Comparison of ENCODE assay signal across 30 cellular contexts in genomic region chr9:14633906-14634565, GRCh38.
"Had no signal": no experiment of that assay in that cellular context is flagged by ENCODE, and none has a peak within 500 bp of the region (broad histone marks: within the 10 kb centered on the region; RNA-seq: fewer than 3 reads in every experiment).

No MANE protein-coding gene starts in this region.

- DNase-seq: activated CD4-positive, alpha-beta T cell treated with anti-CD3 and anti-CD28 coated beads for 48 hours; activated CD4-positive, alpha-beta T cell treated with anti-CD3 and anti-CD28 coated beads, Interleukin-2, amount 50 U/mL, for 48 hours; activated CD8-positive, alpha-beta memory T cell treated with anti-CD3 and anti-CD28 coated beads for 24 hours; activated effector memory CD4-positive, alpha-beta T cell treated with Interleukin-2 at 50 U/mL for 16 hours; activated naive CD4-positive, alpha-beta T cell treated with anti-CD3 and anti-CD28 coated beads for 36 hours; activated naive CD8-positive, alpha-beta T cell treated with anti-CD3 and anti-CD28 coated beads, Interleukin-2, amount 10 ng/mL, durations not matched to agents 7 days and 5 days; cortex of kidney; foreskin fibroblast; head of caudate nucleus; hippocampal formation; kidney glomerular epithelial cell; midbrain; naive thymus-derived CD4-positive, alpha-beta T cell; nucleus accumbens; right cardiac atrium; stimulated activated CD4-positive, alpha-beta T cell treated with anti-CD3 and anti-CD28 coated beads, Interleukin-2, amount 100 ng/mL, for 48 hours; substantia nigra; T-helper 9 cell; WERI-Rb-1 had no signal

- H3K27ac Mint-ChIP-seq: activated naive CD4-positive, alpha-beta T cell treated with anti-CD3 and anti-CD28 coated beads for 36 hours; activated naive CD8-positive, alpha-beta T cell treated with anti-CD3 and anti-CD28 coated beads, Interleukin-2, amount 10 ng/mL, durations not matched to agents 7 days and 5 days; brain; naive thymus-derived CD4-positive, alpha-beta T cell; stimulated activated naive CD8-positive, alpha-beta T cell treated with anti-CD3 and anti-CD28 coated beads, Interleukin-15, Interleukin-2, amounts not matched to agents 100 ng/mL and 50 ng/mL, for 24 hours; T-helper 1 cell treated with Interleukin-12 subunit alpha and Interleukin-12 subunit beta and Interleukin-4 antibody, amounts not matched to agents 30 μg/mL and 1 μg/mL, for 36 hours; type B pancreatic cell had no signal

- H3K4me3 Mint-ChIP-seq: activated naive CD4-positive, alpha-beta T cell treated with anti-CD3 and anti-CD28 coated beads for 36 hours; activated naive CD8-positive, alpha-beta T cell treated with anti-CD3 and anti-CD28 coated beads, Interleukin-2, amount 10 ng/mL, durations not matched to agents 7 days and 5 days; brain; naive thymus-derived CD4-positive, alpha-beta T cell; stimulated activated naive CD8-positive, alpha-beta T cell treated with anti-CD3 and anti-CD28 coated beads, Interleukin-15, Interleukin-2, amounts not matched to agents 100 ng/mL and 50 ng/mL, for 24 hours; T-helper 1 cell treated with Interleukin-12 subunit alpha and Interleukin-12 subunit beta and Interleukin-4 antibody, amounts not matched to agents 30 μg/mL and 1 μg/mL, for 36 hours; type B pancreatic cell had no signal

- H3K9me3 ChIP-seq: ascending aorta, left lung, pancreas, vagina had no signal

- H3K27ac ChIP-seq: ascending aorta, cardiac muscle cell, left lung, pancreas, vagina, WERI-Rb-1 had no signal

- ATAC-seq: activated CD4-positive, CD25-positive, alpha-beta regulatory T cell treated with anti-CD3 and anti-CD28 coated beads, Interleukin-2, amount 50 U/mL, for 24 hours; left lung; naive thymus-derived CD4-positive, alpha-beta T cell; pancreas had no signal

- H3K36me3 ChIP-seq: pancreas had no signal

- H3K27me3 ChIP-seq: ascending aorta, cardiac muscle cell, left lung, pancreas, vagina had no signal

- H3K4me1 ChIP-seq: ascending aorta, left lung, pancreas, vagina had no signal

- H3K9me3 Mint-ChIP-seq: activated naive CD4-positive, alpha-beta T cell treated with anti-CD3 and anti-CD28 coated beads for 36 hours; activated naive CD8-positive, alpha-beta T cell treated with anti-CD3 and anti-CD28 coated beads, Interleukin-2, amount 10 ng/mL, durations not matched to agents 7 days and 5 days; stimulated activated naive CD8-positive, alpha-beta T cell treated with anti-CD3 and anti-CD28 coated beads, Interleukin-15, Interleukin-2, amounts not matched to agents 100 ng/mL and 50 ng/mL, for 24 hours; T-helper 1 cell treated with Interleukin-12 subunit alpha and Interleukin-12 subunit beta and Interleukin-4 antibody, amounts not matched to agents 30 μg/mL and 1 μg/mL, for 36 hours had no signal

- H3K4me3 ChIP-seq: ascending aorta, cardiac muscle cell, left lung, pancreas, vagina had no signal

- H3K4me1 Mint-ChIP-seq: activated naive CD8-positive, alpha-beta T cell treated with anti-CD3 and anti-CD28 coated beads, Interleukin-2, amount 10 ng/mL, durations not matched to agents 7 days and 5 days; brain had no signal

- FAIRE-seq: endothelial cell of umbilical vein had no signal

- H3K27me3 Mint-ChIP-seq: activated naive CD8-positive, alpha-beta T cell treated with anti-CD3 and anti-CD28 coated beads, Interleukin-2, amount 10 ng/mL, durations not matched to agents 7 days and 5 days; brain; naive thymus-derived CD4-positive, alpha-beta T cell; stimulated activated naive CD8-positive, alpha-beta T cell treated with anti-CD3 and anti-CD28 coated beads, Interleukin-15, Interleukin-2, amounts not matched to agents 100 ng/mL and 50 ng/mL, for 24 hours; type B pancreatic cell had no signal
